2 cellular contexts compared by ENCODE assay signal in the genomic region with DNA sequence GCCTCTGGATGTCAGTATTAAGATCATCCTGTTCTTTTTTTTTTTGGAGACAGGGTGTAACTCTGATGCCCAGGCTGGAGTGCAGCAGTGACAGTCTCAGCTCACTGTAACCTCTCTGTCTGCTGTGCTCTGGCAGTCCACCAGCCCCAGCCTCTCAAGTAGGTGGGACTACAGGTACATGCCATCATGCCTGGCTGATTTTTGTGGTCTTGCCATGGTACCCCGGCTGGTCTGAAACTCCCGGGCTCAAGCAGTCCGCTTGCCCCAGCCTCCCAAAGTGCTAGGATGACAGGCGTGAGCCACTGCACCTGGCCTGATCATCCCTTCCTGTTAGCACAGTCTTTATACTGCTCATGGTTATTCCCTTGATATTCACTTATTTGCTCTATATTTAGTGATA.
TF ChIP-seq lines count a peak whose summit lies in the region.

No MANE protein-coding gene starts in this region.

TF ChIP-seq in GM12891, 5 proteins besides CTCF, POLR2A, EP300 and RAD21:
- no peak for TF ChIP-seq PAX5 (IDR thresholded peaks at IDR 0.05; ENCODE audit: insufficient read depth, low read length, severe bottlenecking)
- no peak for TF ChIP-seq POU2F2 (IDR thresholded peaks at IDR 0.05; ENCODE audit: low read depth, low read length)
- TF ChIP-seq POLR2AphosphoS5 (IDR thresholded peaks at IDR 0.05; ENCODE audit: low read depth, low read length): no peak
- no peak for TF ChIP-seq TAF1 (IDR thresholded peaks at IDR 0.05; ENCODE audit: low read depth, low read length)
- no peak for TF ChIP-seq SPI1 (IDR thresholded peaks at IDR 0.05; ENCODE audit: low read depth, low read length)

TF ChIP-seq in K562, 482 proteins besides CTCF, POLR2A, EP300 and RAD21:
- TF ChIP-seq FUS (optimal IDR thresholded peaks at IDR 0.05; ENCODE audit: low read depth, low read length) (no peak), NR2F6 (CRISPR knock-in tag; IDR thresholded peaks at IDR 0.05) (no peak), HIVEP1 (CRISPR knock-in tag; IDR thresholded peaks at IDR 0.05) (no peak)
- TF ChIP-seq, protein P1, sequence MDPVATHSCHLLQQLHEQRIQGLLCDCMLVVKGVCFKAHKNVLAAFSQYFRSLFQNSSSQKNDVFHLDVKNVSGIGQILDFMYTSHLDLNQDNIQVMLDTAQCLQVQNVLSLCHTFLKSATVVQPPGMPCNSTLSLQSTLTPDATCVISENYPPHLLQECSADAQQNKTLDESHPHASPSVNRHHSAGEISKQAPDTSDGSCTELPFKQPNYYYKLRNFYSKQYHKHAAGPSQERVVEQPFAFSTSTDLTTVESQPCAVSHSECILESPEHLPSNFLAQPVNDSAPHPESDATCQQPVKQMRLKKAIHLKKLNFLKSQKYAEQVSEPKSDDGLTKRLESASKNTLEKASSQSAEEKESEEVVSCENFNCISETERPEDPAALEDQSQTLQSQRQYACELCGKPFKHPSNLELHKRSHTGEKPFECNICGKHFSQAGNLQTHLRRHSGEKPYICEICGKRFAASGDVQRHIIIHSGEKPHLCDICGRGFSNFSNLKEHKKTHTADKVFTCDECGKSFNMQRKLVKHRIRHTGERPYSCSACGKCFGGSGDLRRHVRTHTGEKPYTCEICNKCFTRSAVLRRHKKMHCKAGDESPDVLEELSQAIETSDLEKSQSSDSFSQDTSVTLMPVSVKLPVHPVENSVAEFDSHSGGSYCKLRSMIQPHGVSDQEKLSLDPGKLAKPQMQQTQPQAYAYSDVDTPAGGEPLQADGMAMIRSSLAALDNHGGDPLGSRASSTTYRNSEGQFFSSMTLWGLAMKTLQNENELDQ (CRISPR knock-in tag; IDR thresholded peaks at IDR 0.05; ENCODE audit: borderline replicate concordance): no peak
- TF ChIP-seq, protein P2, sequence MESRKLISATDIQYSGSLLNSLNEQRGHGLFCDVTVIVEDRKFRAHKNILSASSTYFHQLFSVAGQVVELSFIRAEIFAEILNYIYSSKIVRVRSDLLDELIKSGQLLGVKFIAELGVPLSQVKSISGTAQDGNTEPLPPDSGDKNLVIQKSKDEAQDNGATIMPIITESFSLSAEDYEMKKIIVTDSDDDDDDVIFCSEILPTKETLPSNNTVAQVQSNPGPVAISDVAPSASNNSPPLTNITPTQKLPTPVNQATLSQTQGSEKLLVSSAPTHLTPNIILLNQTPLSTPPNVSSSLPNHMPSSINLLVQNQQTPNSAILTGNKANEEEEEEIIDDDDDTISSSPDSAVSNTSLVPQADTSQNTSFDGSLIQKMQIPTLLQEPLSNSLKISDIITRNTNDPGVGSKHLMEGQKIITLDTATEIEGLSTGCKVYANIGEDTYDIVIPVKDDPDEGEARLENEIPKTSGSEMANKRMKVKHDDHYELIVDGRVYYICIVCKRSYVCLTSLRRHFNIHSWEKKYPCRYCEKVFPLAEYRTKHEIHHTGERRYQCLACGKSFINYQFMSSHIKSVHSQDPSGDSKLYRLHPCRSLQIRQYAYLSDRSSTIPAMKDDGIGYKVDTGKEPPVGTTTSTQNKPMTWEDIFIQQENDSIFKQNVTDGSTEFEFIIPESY (CRISPR knock-in tag; IDR thresholded peaks at IDR 0.05): no peak
